Comparison of ENCODE assay signal across 1 cellular context in the genomic region with DNA sequence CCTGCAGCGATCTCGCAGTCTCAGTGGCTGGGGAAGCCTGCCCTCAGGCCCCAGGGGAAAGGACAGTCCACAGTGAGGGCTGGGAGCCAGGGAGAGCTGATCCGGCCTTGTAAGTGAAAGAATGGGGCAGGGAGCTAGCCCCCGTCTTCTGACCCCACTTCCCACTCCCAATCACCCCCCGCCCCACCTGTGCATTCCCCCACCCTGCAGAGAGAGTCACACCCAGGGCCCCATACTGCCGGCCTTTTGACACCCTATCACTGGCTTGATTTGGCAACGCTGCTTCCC.
TF ChIP-seq lines count a peak whose summit lies in the region.

No MANE protein-coding gene starts in this region.

TF ChIP-seq in HepG2, 621 proteins besides CTCF, POLR2A, EP300 and RAD21:
- TF ChIP-seq, protein P1, sequence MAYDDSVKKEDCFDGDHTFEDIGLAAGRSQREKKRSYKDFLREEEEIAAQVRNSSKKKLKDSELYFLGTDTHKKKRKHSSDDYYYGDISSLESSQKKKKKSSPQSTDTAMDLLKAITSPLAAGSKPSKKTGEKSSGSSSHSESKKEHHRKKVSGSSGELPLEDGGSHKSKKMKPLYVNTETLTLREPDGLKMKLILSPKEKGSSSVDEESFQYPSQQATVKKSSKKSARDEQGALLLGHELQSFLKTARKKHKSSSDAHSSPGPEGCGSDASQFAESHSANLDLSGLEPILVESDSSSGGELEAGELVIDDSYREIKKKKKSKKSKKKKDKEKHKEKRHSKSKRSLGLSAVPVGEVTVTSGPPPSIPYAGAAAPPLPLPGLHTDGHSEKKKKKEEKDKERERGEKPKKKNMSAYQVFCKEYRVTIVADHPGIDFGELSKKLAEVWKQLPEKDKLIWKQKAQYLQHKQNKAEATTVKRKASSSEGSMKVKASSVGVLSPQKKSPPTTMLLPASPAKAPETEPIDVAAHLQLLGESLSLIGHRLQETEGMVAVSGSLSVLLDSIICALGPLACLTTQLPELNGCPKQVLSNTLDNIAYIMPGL (CRISPR knock-in tag; IDR thresholded peaks at IDR 0.05; ENCODE audit: borderline replicate concordance in 1 of 2, low read depth in 1 of 2) = 0 out of 4 replicates have a peak, but pooled peaks of 1 of the 2 experiments have one; percentile 2
- TF ChIP-seq ZNF10 (CRISPR knock-in tag; IDR thresholded peaks at IDR 0.05; ENCODE audit: borderline replicate concordance, low read depth) = no peak
